In genomic region chr17:74971842-74972106, GRCh38 we compare ENCODE assay signal across 9 cellular contexts. TPM values are rescaled to one million over a fixed set of nuclear protein-coding genes. Genes with fewer than 3 reads are reported as not detected.
A peak's percentile ranks its signal among the peaks of the same experiment; 100 is the strongest.
DNase-seq lines count a peak whose midpoint lies in the region; ATAC-seq and TF ChIP-seq lines count a peak whose summit lies in the region.
"Had no signal": no experiment of that assay in that cellular context is flagged by ENCODE, and none has a peak within 500 bp of the region (broad histone marks: within the 10 kb centered on the region; RNA-seq: fewer than 3 reads in every experiment).

No MANE protein-coding gene starts in this region.

- H3K9ac ChIP-seq in DND-41 (ENCODE audit: low read depth, low read length), result no peak overlapping the region

- H2AFZ ChIP-seq in DND-41 (ENCODE audit: low read depth, low read length), result no peak overlapping the region

- ATAC-seq in DND-41 (ENCODE audit: insufficient read depth, low read depth) (no peak), HG03280 (IDR thresholded peaks at IDR 0.05; ENCODE audit: unreplicated experiment) (no peak), HG02759 (IDR thresholded peaks at IDR 0.05; ENCODE audit: unreplicated experiment) (no peak)

- H3K27me3 ChIP-seq in DND-41 (ENCODE audit: insufficient read depth, low read length, poor library complexity) (peaks cover 11% of the 10 kb centered on the region), right atrium auricular region (no peaks in the 10 kb centered on the region)

- H3K27ac ChIP-seq in DND-41 (ENCODE audit: low read length) (no peak overlapping the region), VCaP (peak overlapping the region; percentile 86), right atrium auricular region (peak overlapping the region; percentile 40 to 53)

- H3K4me3 ChIP-seq in DND-41 (ENCODE audit: low read depth in 1 of 2, low read length in 2 of 2), result no peak overlapping the region
- H3K4me3 ChIP-seq in right atrium auricular region, result peak overlapping the region; percentile 61 to 66

- no peak for TF ChIP-seq CTCF in DND-41 (IDR thresholded peaks at IDR 0.05; ENCODE audit: borderline replicate concordance, extremely low read depth, low read length, poor library complexity, severe bottlenecking)
- no peak for TF ChIP-seq CTCF in VCaP (conservative IDR thresholded peaks at IDR 0.05)
- no peak for TF ChIP-seq CTCF in right atrium auricular region (IDR thresholded peaks at IDR 0.05)

- peaks cover 8% of the 10 kb centered on the region; the same call in 1 of the 2 replicates for H4K20me1 ChIP-seq in DND-41 (ENCODE audit: insufficient read depth, low read length)

- DNase-seq in DND-41 (no peak), right atrium auricular region (ENCODE audit: low spot score) (no peak), retina (peak; percentile 73), NCI-H82 treated with DMSO at 0.1 percent for 48 hours (lab: John Stamatoyannopoulos, UW; ENCODE audit: unreplicated experiment) (no peak), NCI-H774 (lab: John Stamatoyannopoulos, UW) (no peak)

- H3K36me3 ChIP-seq in DND-41 (ENCODE audit: insufficient read depth, low read length) (no peaks in the 10 kb centered on the region), right atrium auricular region (no peaks in the 10 kb centered on the region)

- no peaks in the 10 kb centered on the region for H3K79me2 ChIP-seq in DND-41 (ENCODE audit: insufficient read depth, low read length)

- H3K4me2 ChIP-seq in DND-41 (ENCODE audit: insufficient read depth, low read length), result 0 out of 2 replicates have a peak overlapping the region, but pooled peaks have one; percentile 64

- H3K9me3 ChIP-seq in DND-41 (ENCODE audit: insufficient read depth, low read length, severe bottlenecking), result no peaks in the 10 kb centered on the region
- H3K9me3 ChIP-seq in right atrium auricular region, result no peaks in the 10 kb centered on the region

- H3K4me1 ChIP-seq in DND-41 (ENCODE audit: insufficient read depth, low read length) (peaks cover 14% of the 10 kb centered on the region), right atrium auricular region (peaks cover 0 to 18% of the 10 kb centered on the region in 2 donors)

RNA-seq across cellular contexts. Expression of gene HID1, which starts 0.8 kb away (rescaled TPM):
- total RNA-seq in right atrium auricular region, result 10 to 100 TPM; 10.6 to 11.7 TPM

RNA-seq across cellular contexts. Expression of gene CDR2L, which starts 15.7 kb away (rescaled TPM):
- 10 to 100 TPM; 13.6 to 28.8 TPM for total RNA-seq in right atrium auricular region

RNA-seq across cellular contexts. Expression of gene OTOP3, which starts 36.1 kb away (rescaled TPM):
- total RNA-seq in right atrium auricular region, result not detected
- total RNA-seq: T-helper 1 cell treated with Interleukin-12 subunit alpha and Interleukin-12 subunit beta and Interleukin-4 antibody, amounts not matched to agents 30 ng/mL and 1 ng/mL, for 36 hours had no signal

RNA-seq across cellular contexts. Expression of gene MRPL58, which starts 40.7 kb away (rescaled TPM):
- total RNA-seq in right atrium auricular region, result 100 to 1,000 TPM in 1 of 2 donors, 10 to 100 TPM in 1; 44.8 to 104 TPM

RNA-seq across cellular contexts. Expression of gene OTOP2, which starts 47.7 kb away (rescaled TPM):
- total RNA-seq in right atrium auricular region, result not detected
- total RNA-seq: T-helper 1 cell treated with Interleukin-12 subunit alpha and Interleukin-12 subunit beta and Interleukin-4 antibody, amounts not matched to agents 30 ng/mL and 1 ng/mL, for 36 hours had no signal

Comparison
In these comparisons a context has a peak if more than half of its experiments do, and no peak if none do; other contexts are left out.
1. H3K4me3 ChIP-seq: peak in right atrium auricular region (2 of 2); none in DND-41 (0 of 2).